ENCODE assay signal across 30 cellular contexts in the genomic region with DNA sequence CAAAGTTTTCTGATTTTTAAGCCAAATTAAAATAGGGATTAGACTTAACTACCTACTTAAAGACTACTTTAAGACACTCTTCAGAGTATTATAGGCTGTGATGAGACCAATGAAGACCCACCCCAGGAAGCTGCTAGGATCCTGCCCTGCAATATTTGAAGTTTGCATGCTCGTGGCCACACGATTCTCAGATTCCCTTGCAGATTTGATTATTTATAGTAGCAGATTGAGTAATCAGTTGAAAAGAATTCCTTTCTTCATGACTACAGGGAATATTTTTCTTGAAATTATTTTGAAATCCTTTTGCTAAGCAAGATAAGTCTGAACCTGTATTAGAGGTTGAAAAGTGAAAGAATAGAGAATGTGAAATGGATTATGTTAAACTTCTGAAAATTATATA.
DNase-seq lines count a peak whose midpoint lies in the region; ATAC-seq and TF ChIP-seq lines count a peak whose summit lies in the region.
"Had no signal": no experiment of that assay in that cellular context is flagged by ENCODE, and none has a peak within 500 bp of the region (broad histone marks: within the 10 kb centered on the region; RNA-seq: fewer than 3 reads in every experiment).

No MANE protein-coding gene starts in this region.

- H3K4me1 Mint-ChIP-seq in MCF 10A (ENCODE audit: insufficient read depth, unreplicated experiment) (peaks cover 5% of the 10 kb centered on the region), GM23338 (peaks cover 2% of the 10 kb centered on the region; the same call in 1 of the 3 replicates)
- H3K4me1 Mint-ChIP-seq: B cell had no signal

- no peaks in the 10 kb centered on the region for H4K20me1 ChIP-seq in GM23338 (replicated peaks; ENCODE audit: insufficient read depth)

- CTCF ChIA-PET in MCF 10A (lab: Yijun Ruan, JAX), result interaction anchor here (0.6 kb wide), 1 partner anchor 1689 kb away, joined by 3 read pairs; no protein-coding TSS in a partner anchor

- TF ChIP-seq POLR2A in breast epithelium (IDR thresholded peaks at IDR 0.05) (no peak), body of pancreas (IDR thresholded peaks at IDR 0.05) (no peak)

- H3K9me2 ChIP-seq in GM23338 (ENCODE audit: insufficient read depth), result no peaks in the 10 kb centered on the region

- intact Hi-C loops in MCF 10A (cut with micrococcal nuclease), result no loop called here
- intact Hi-C loops in breast epithelium (cut with DNase I; ENCODE audit: low total_unique reads), result no loop called here
- intact Hi-C loops in body of pancreas (cut with DNase I), result no loop called here

- ATAC-seq in body of pancreas, result no peak
- ATAC-seq in GM23338, result no peak
- ATAC-seq: heart right ventricle; left cardiac atrium; right cardiac atrium; stimulated activated effector memory CD8-positive, alpha-beta T cell treated with anti-CD3 and anti-CD28 coated beads, Interleukin-12 subunit alpha, Interleukin-12 subunit beta, amount 100 ng/mL, for 72 hours had no signal

- no peak overlapping the region for H3K27ac ChIP-seq in breast epithelium
- no peak overlapping the region for H3K27ac ChIP-seq in body of pancreas
- no peak overlapping the region for H3K27ac ChIP-seq in GM23338 (ENCODE audit: low read depth)
- H3K27ac ChIP-seq: 22Rv1, heart right ventricle, neural progenitor cell had no signal

- H2AFZ ChIP-seq in GM23338, result no peak overlapping the region
- H2AFZ ChIP-seq: neural progenitor cell had no signal

- no TSS peak for BruUV-seq in MCF 10A (replicated peaks; lab: Mats Ljungman, UMichigan)

- no peaks in the 10 kb centered on the region for H3K36me3 ChIP-seq in breast epithelium
- H3K36me3 ChIP-seq in body of pancreas (replicated peaks in 1 of 2; ENCODE audit: insufficient read depth in 1 of 2, low read depth in 2 of 2), result no peaks in the 10 kb centered on the region
- no peaks in the 10 kb centered on the region; the same call in 1 of the 2 replicates for H3K36me3 ChIP-seq in GM23338 (ENCODE audit: insufficient read depth)
- H3K36me3 ChIP-seq: HAP-1, neural progenitor cell had no signal

- H3K27me3 Mint-ChIP-seq in MCF 10A (ENCODE audit: insufficient read depth, unreplicated experiment), result no peaks in the 10 kb centered on the region
- H3K27me3 Mint-ChIP-seq in GM23338 (ENCODE audit: insufficient read depth, low read depth, poor library complexity), result no peaks in the 10 kb centered on the region
- H3K27me3 Mint-ChIP-seq: B cell; CD8-positive, alpha-beta memory T cell had no signal

- TF ChIP-seq CTCF in MCF 10A (IDR thresholded peaks at IDR 0.05; ENCODE audit: unreplicated experiment), result no peak
- TF ChIP-seq CTCF in breast epithelium (IDR thresholded peaks at IDR 0.05), result no peak
- TF ChIP-seq CTCF in cardiac fibroblast (IDR thresholded peaks at IDR 0.05; ENCODE audit: low read depth, low read length), result no peak
- TF ChIP-seq CTCF in foreskin fibroblast (IDR thresholded peaks at IDR 0.05; ENCODE audit: low read depth, low read length), result no peak
- no peak for TF ChIP-seq CTCF in body of pancreas (IDR thresholded peaks at IDR 0.05)
- TF ChIP-seq CTCF in GM23338 (conservative IDR thresholded peaks at IDR 0.05; ENCODE audit: low read depth in 2 of 2), result no peak

- peak overlapping the region; percentile 40 for H3K4me3 Mint-ChIP-seq in MCF 10A (ENCODE audit: unreplicated experiment)
- no peak overlapping the region for H3K4me3 Mint-ChIP-seq in GM23338
- H3K4me3 Mint-ChIP-seq: B cell; CD8-positive, alpha-beta memory T cell; neural progenitor cell; stimulated activated effector memory CD8-positive, alpha-beta T cell treated with anti-CD3 and anti-CD28 coated beads, Interleukin-12 subunit alpha, Interleukin-12 subunit beta, amount 100 ng/mL, for 72 hours had no signal

- POLR2A ChIA-PET in MCF 10A (lab: Yijun Ruan, JAX), result no interaction called here

- no peaks in the 10 kb centered on the region for H3K9me3 ChIP-seq in breast epithelium
- H3K9me3 ChIP-seq in body of pancreas, result no peaks in the 10 kb centered on the region
- H3K9me3 ChIP-seq: HAP-1 had no signal

- no peaks in the 10 kb centered on the region for H3F3A ChIP-seq in GM23338 (replicated peaks; ENCODE audit: low read depth)

- no peaks in the 10 kb centered on the region for H3K27me3 ChIP-seq in breast epithelium
- H3K27me3 ChIP-seq in body of pancreas, result no peaks in the 10 kb centered on the region
- H3K27me3 ChIP-seq in GM23338 (ENCODE audit: insufficient read depth), result no peaks in the 10 kb centered on the region
- H3K27me3 ChIP-seq: heart right ventricle, neural progenitor cell had no signal

- peak; percentile 8 for DNase-seq in MCF 10A (ENCODE audit: unreplicated experiment)
- no peak for DNase-seq in breast epithelium (ENCODE audit: low spot score in 2 of 2)
- DNase-seq in cardiac fibroblast (ENCODE audit: low read depth in 2 of 2), result peak; percentile 4 to 36
- peak; percentile 12 to 44 for DNase-seq in foreskin fibroblast
- DNase-seq in T-helper 9 cell, result no peak
- no peak for DNase-seq in body of pancreas
- DNase-seq in activated T-cell treated with anti-CD3 and anti-CD28 coated beads, Interleukin-2, amount 50 U/mL, for 48 hours, result no peak
- no peak for DNase-seq in GM23338 (ENCODE audit: low spot score)
- DNase-seq: activated CD4-positive, CD25-positive, alpha-beta regulatory T cell; activated naive CD4-positive, alpha-beta T cell treated with Interleukin-2 at 50 U/mL for 16 hours; amygdala; CD8-positive, alpha-beta memory T cell; central memory CD4-positive, alpha-beta T cell; DMS 273 treated with DMSO at 0.1 percent for 48 hours; foreskin melanocyte; heart right ventricle; KBM-7; left cardiac atrium; MM.1S; NCI-H2029 treated with DMSO at 0.1 percent for 48 hours; NCI-H526 treated with DMSO at 0.1 percent for 48 hours; posterior cingulate gyrus; right cardiac atrium; stimulated activated CD4-positive, alpha-beta T cell treated with anti-CD3 and anti-CD28 coated beads, Interleukin-4, amount 100 ng/mL, for 24 hours; SW 1271 had no signal

- H3K27ac Mint-ChIP-seq in MCF 10A (ENCODE audit: low read depth, unreplicated experiment), result peak overlapping the region; percentile 39
- no peak overlapping the region for H3K27ac Mint-ChIP-seq in GM23338
- H3K27ac Mint-ChIP-seq: B cell; CD8-positive, alpha-beta memory T cell; neural progenitor cell; stimulated activated effector memory CD8-positive, alpha-beta T cell treated with anti-CD3 and anti-CD28 coated beads, Interleukin-12 subunit alpha, Interleukin-12 subunit beta, amount 100 ng/mL, for 72 hours had no signal

- no peaks in the 10 kb centered on the region for H3K79me2 ChIP-seq in GM23338 (replicated peaks; ENCODE audit: insufficient read depth)

- 82 to 87% methylated on average over 2 of the region's 2 CpGs for WGBS in body of pancreas, 2 donors

- H3K9me3 Mint-ChIP-seq in MCF 10A (ENCODE audit: unreplicated experiment) (no peaks in the 10 kb centered on the region), GM23338 (peaks cover 4% of the 10 kb centered on the region; the same call in 1 of the 3 replicates)
- H3K9me3 Mint-ChIP-seq: neural progenitor cell had no signal

- H3K4me3 ChIP-seq in breast epithelium (no peak overlapping the region), cardiac fibroblast (replicated peaks in 1 of 2; ENCODE audit: low read depth in 2 of 2, low read length in 2 of 2) (no peak overlapping the region), foreskin fibroblast (ENCODE audit: low read depth in 1 of 2, low read length in 2 of 2) (no peak overlapping the region), body of pancreas (no peak overlapping the region), GM23338 (no peak overlapping the region)
- H3K4me3 ChIP-seq: HAP-1, heart right ventricle, neural progenitor cell had no signal

- no peaks in the 10 kb centered on the region for H3K4me1 ChIP-seq in breast epithelium
- H3K4me1 ChIP-seq in body of pancreas, result no peaks in the 10 kb centered on the region
- no peaks in the 10 kb centered on the region for H3K4me1 ChIP-seq in GM23338 (ENCODE audit: insufficient read depth)
- H3K4me1 ChIP-seq: HAP-1, neural progenitor cell had no signal

- no peak overlapping the region for H3K4me2 ChIP-seq in GM23338
- H3K4me2 ChIP-seq: neural progenitor cell had no signal

- H3K36me3 Mint-ChIP-seq in MCF 10A (ENCODE audit: insufficient read depth, unreplicated experiment), result peaks cover 6% of the 10 kb centered on the region
- no peaks in the 10 kb centered on the region for H3K36me3 Mint-ChIP-seq in GM23338 (ENCODE audit: low read depth)

TF ChIP-seq in GM23338, 12 proteins besides CTCF, POLR2A, EP300 and RAD21 (continues in another document):
- TF ChIP-seq STAT1 (IDR thresholded peaks at IDR 0.05; ENCODE audit: unreplicated experiment) (no peak), POLR2AphosphoS5 (IDR thresholded peaks at IDR 0.05; ENCODE audit: low read depth) (no peak)

Comparison
In these comparisons a context has a peak if more than half of its experiments do, and no peak if none do; other contexts are left out.
1. DNase-seq: peak in MCF 10A (single experiment), cardiac fibroblast (2 of 2) and foreskin fibroblast (2 of 2); none in breast epithelium (0 of 2), T-helper 9 cell (single experiment), body of pancreas (0 of 4), activated T-cell treated with anti-CD3 and anti-CD28 coated beads, Interleukin-2, amount 50 U/mL, for 48 hours (0 of 2) and GM23338 (single experiment).